In genomic region chr6:35213824-35214756, GRCh38 we compare ENCODE assay signal across 8 cellular contexts. TPM values are rescaled to one million over a fixed set of nuclear protein-coding genes. Genes with fewer than 3 reads are reported as not detected.
A peak's percentile ranks its signal among the peaks of the same experiment; 100 is the strongest.
DNase-seq lines count a peak whose midpoint lies in the region; ATAC-seq, FAIRE-seq and TF ChIP-seq lines count a peak whose summit lies in the region.

Gene SCUBE3, plus strand, starts transcription at chr6:35213956. Its CDS starts 463 bp downstream, at chr6:35214419.

- no peaks in the 10 kb centered on the region for H4K20me1 ChIP-seq in OCI-LY1 (ENCODE audit: insufficient read depth, low read length)
- H4K20me1 ChIP-seq in HepG2 (ENCODE audit: insufficient read depth, low read length): no peaks in the 10 kb centered on the region

- TF ChIP-seq RAD21 in HepG2 (CRISPR knock-in tag; IDR thresholded peaks at IDR 0.05): 0 out of 2 replicates have a peak, but pooled peaks have one; percentile 6

- no peaks in the 10 kb centered on the region for H3F3A ChIP-seq in OCI-LY1 (ENCODE audit: insufficient read depth, low read length)

- no peaks in the 10 kb centered on the region for H3K79me2 ChIP-seq in OCI-LY1 (ENCODE audit: insufficient read depth, low read length)
- H3K79me2 ChIP-seq in HepG2 (ENCODE audit: insufficient read depth, low read length): no peaks in the 10 kb centered on the region

- H3K9me2 ChIP-seq in OCI-LY1 (ENCODE audit: low read depth, low read length): no peaks in the 10 kb centered on the region

- no peak within 1 kb of the TSS for H3K27ac ChIP-seq in OCI-LY1 (ENCODE audit: low read depth, low read length, poor library complexity, severe bottlenecking)
- H3K27ac ChIP-seq in coronary artery: peak within 1 kb of the TSS in 1 of 2 donors; percentile 2
- H3K27ac ChIP-seq in HepG2 (ENCODE audit: extremely low read length, insufficient read depth, low read length): no peak within 1 kb of the TSS
- peak within 1 kb of the TSS; percentile 74 to 82 for H3K27ac ChIP-seq in thoracic aorta

- no TSS peak for BruUV-seq in HepG2 (replicated peaks; lab: Mats Ljungman, UMichigan)

- H2AFZ ChIP-seq in OCI-LY1 (ENCODE audit: low read length): no peak within 1 kb of the TSS
- no peak within 1 kb of the TSS for H2AFZ ChIP-seq in HepG2 (ENCODE audit: low read length)

- no peak for TF ChIP-seq POLR2A in HepG2 (IDR thresholded peaks at IDR 0.05; ENCODE audit: insufficient read depth in 1 of 2, low read depth in 2 of 2, low read length in 2 of 2)

- TF ChIP-seq EP300 in HepG2 (IDR thresholded peaks at IDR 0.05; ENCODE audit: low read depth in 2 of 2, low read length in 2 of 2): no peak
- TF ChIP-seq EP300 in HepG2 (CRISPR knock-in tag; IDR thresholded peaks at IDR 0.05; ENCODE audit: borderline replicate concordance): no peak

- no peak within 1 kb of the TSS for H3K9ac ChIP-seq in OCI-LY1 (ENCODE audit: low read length)
- no peak within 1 kb of the TSS for H3K9ac ChIP-seq in HepG2 (ENCODE audit: insufficient read depth, low read depth, low read length)

- DNase-seq in 8988T (peak; percentile 91), coronary artery (ENCODE audit: low spot score) (no peak), HepG2 (ENCODE audit: low spot score) (no peak), thoracic aorta (ENCODE audit: low spot score) (no peak), NK-92 (lab: John Stamatoyannopoulos, UW; ENCODE audit: unreplicated experiment) (no peak), NCI-H226 (no peak)

- H3K27me3 ChIP-seq in OCI-LY1 (ENCODE audit: insufficient read depth, low read length) (peaks cover 9% of the 10 kb centered on the region), HepG2 (ENCODE audit: control insufficient read depth in 1 of 2, insufficient read depth in 2 of 2, low read length in 2 of 2) (peaks cover 17 to 72% of the 10 kb centered on the region in 2 experiments; a peak in 4 of 5 replicates), thoracic aorta (replicated peaks; ENCODE audit: insufficient read depth) (no peaks in the 10 kb centered on the region)

- intact Hi-C loops in HepG2 (cut with micrococcal nuclease; ENCODE audit: unreplicated experiment): no loop called here

- peak within 1 kb of the TSS; percentile 48; the same call in 1 of the 2 replicates for H3K4me2 ChIP-seq in OCI-LY1 (ENCODE audit: low read length)
- peak within 1 kb of the TSS; percentile 76 for H3K4me2 ChIP-seq in HepG2 (ENCODE audit: low read depth, low read length)

- TF ChIP-seq CTCF in OCI-LY1 (IDR thresholded peaks at IDR 0.05; ENCODE audit: low read length) (no peak), coronary artery (IDR thresholded peaks at IDR 0.05) (no peak), HepG2 (CRISPR knock-in tag; IDR thresholded peaks at IDR 0.05) (no peak), thoracic aorta (IDR thresholded peaks at IDR 0.05) (no peak)

- H3K9me3 ChIP-seq in OCI-LY1 (ENCODE audit: low read length) (no peaks in the 10 kb centered on the region), HepG2 (ENCODE audit: low read length) (no peaks in the 10 kb centered on the region), thoracic aorta (no peaks in the 10 kb centered on the region)

- CTCF ChIA-PET in HepG2 (lab: Yijun Ruan, JAX; ENCODE audit: low intra/inter-chr PET ratio, low total read pairs): no interaction called here

- H3K4me1 ChIP-seq in OCI-LY1 (ENCODE audit: insufficient read depth, low read length, severe bottlenecking) (no peaks in the 10 kb centered on the region), HepG2 (ENCODE audit: insufficient read depth, low read length) (0 out of 2 replicates have a peak, but pooled peaks cover 13% of the 10 kb centered on the region), thoracic aorta (ENCODE audit: control insufficient read depth in 1 of 2, low read depth in 2 of 2) (peaks cover 11 to 40% of the 10 kb centered on the region in 2 donors)

- POLR2A ChIA-PET in HepG2 (lab: Yijun Ruan, JAX): no interaction called here

- no peak for FAIRE-seq in HepG2 (lab: Jason Lieb, UNC)

- H3K4me3 ChIP-seq in GM08714 (ENCODE audit: low read length) (peak within 1 kb of the TSS; percentile 51; the same call in 1 of the 2 replicates), OCI-LY1 (ENCODE audit: low read depth, low read length, poor library complexity, severe bottlenecking) (peak within 1 kb of the TSS; percentile 29), coronary artery (peak within 1 kb of the TSS; percentile 75), HepG2 (replicated peaks in 1 of 3; ENCODE audit: insufficient read depth in 1 of 3, low read depth in 2 of 3, low read length in 3 of 3) (peak within 1 kb of the TSS; percentile 48 to 71 (median 49)), thoracic aorta (peak within 1 kb of the TSS; percentile 84)

- ATAC-seq in HepG2 (peak; percentile 63), thoracic aorta (ENCODE audit: insufficient number of reproducible peaks, low FRiP score, low read depth) (no peak)

- 24% methylated on average over 32 of the region's 89 CpGs for WGBS in HepG2 (ENCODE audit: low lambda C conversion rate)

- H3K36me3 ChIP-seq in OCI-LY1 (ENCODE audit: insufficient read depth, low read length): no peaks in the 10 kb centered on the region
- H3K36me3 ChIP-seq in HepG2 (replicated peaks in 1 of 2; ENCODE audit: control insufficient read depth in 1 of 2, insufficient read depth in 2 of 2, low read length in 2 of 2): no peaks in the 10 kb centered on the region
- H3K36me3 ChIP-seq in thoracic aorta: no peaks in the 10 kb centered on the region

- in situ Hi-C loops in HepG2 (cut with HindIII; ENCODE audit: extremely low pct_ligation_motif_present, low pct_unique_long_range_greater_than_20kb): no loop called here

TF ChIP-seq in HepG2, 621 proteins besides CTCF, POLR2A, EP300 and RAD21 (continues in another document):
- TF ChIP-seq BRCA1 (CRISPR knock-in tag; IDR thresholded peaks at IDR 0.05) (no peak), MXD3 (CRISPR knock-in tag; IDR thresholded peaks at IDR 0.05) (0 out of 2 replicates have a peak, but pooled peaks have one; percentile 19), XBP1 (CRISPR knock-in tag; IDR thresholded peaks at IDR 0.05) (no peak), GABPA (IDR thresholded peaks at IDR 0.05; ENCODE audit: low read depth, low read length) (no peak; the same call in 1 of the 2 replicates), GABPA (CRISPR knock-in tag; IDR thresholded peaks at IDR 0.05; ENCODE audit: low read depth) (no peak), HNF4G (IDR thresholded peaks at IDR 0.05; ENCODE audit: borderline replicate concordance, low read depth, low read length) (no peak), HNF4G (CRISPR knock-in tag; IDR thresholded peaks at IDR 0.05; ENCODE audit: borderline replicate concordance, low read depth) (no peak), ZNF674 (CRISPR knock-in tag; IDR thresholded peaks at IDR 0.05; ENCODE audit: low read depth) (no peak), ETV5 (CRISPR knock-in tag; IDR thresholded peaks at IDR 0.05; ENCODE audit: borderline replicate concordance) (no peak), POLR2G (IDR thresholded peaks at IDR 0.05; ENCODE audit: low read depth, low read length) (no peak), NCOA1 (CRISPR knock-in tag; IDR thresholded peaks at IDR 0.05) (no peak), LCORL (IDR thresholded peaks at IDR 0.05) (no peak), LCORL (CRISPR knock-in tag; IDR thresholded peaks at IDR 0.05) (no peak), TGIF2 (CRISPR knock-in tag; IDR thresholded peaks at IDR 0.05) (no peak), TAF15 (IDR thresholded peaks at IDR 0.05; ENCODE audit: low read depth, low read length, poor library complexity, severe bottlenecking) (no peak), MIER3 (CRISPR knock-in tag; IDR thresholded peaks at IDR 0.05; ENCODE audit: borderline replicate concordance) (no peak), ZNF761 (CRISPR knock-in tag; conservative IDR thresholded peaks at IDR 0.05) (no peak)

RNA-seq across cellular contexts. Expression of gene SCUBE3, which starts in this region (rescaled TPM):
- total RNA-seq in HepG2 (2016; rRNA removed; fragmentation: Illumina TruSeq; extraction: Trizol): not detected in 2 replicates
- total RNA-seq in HepG2 (2016; cell fraction: cytosol; rRNA removed; fragmentation: Illumina TruSeq; extraction: Trizol; ENCODE audit: low read depth): not detected in 2 replicates
- total RNA-seq in HepG2 (2016; cell fraction: insoluble cytoplasmic fraction; rRNA removed; fragmentation: Illumina TruSeq; extraction: Trizol): not detected in 2 replicates
- total RNA-seq in HepG2 (2016; cell fraction: membrane; rRNA removed; fragmentation: Illumina TruSeq; extraction: Trizol): not detected in 2 replicates
- total RNA-seq in HepG2 (2016; cell fraction: nucleus; rRNA removed; fragmentation: Illumina TruSeq; extraction: Trizol): not detected in 2 replicates
- not detected in 2 replicates for polyA plus RNA-seq in HepG2 (2011; rRNA removed)
- not detected in 2 replicates for polyA plus RNA-seq in HepG2 (2011; cell fraction: cytosol; rRNA removed)
- polyA plus RNA-seq in HepG2 (2011; cell fraction: nucleus; rRNA removed): not detected in 2 replicates
- polyA plus RNA-seq in HepG2 (2012): 0.05 and 0.09 TPM in 2 replicates
- polyA plus RNA-seq in HepG2 (2016; cell fraction: cytosol; fragmentation: Illumina TruSeq; extraction: Trizol; ENCODE audit: low read depth): not detected in 2 replicates
- not detected in 2 replicates for polyA plus RNA-seq in HepG2 (2016; cell fraction: insoluble cytoplasmic fraction; fragmentation: Illumina TruSeq; extraction: Trizol; ENCODE audit: low read depth)
- polyA plus RNA-seq in HepG2 (2016; cell fraction: membrane; fragmentation: Illumina TruSeq; extraction: Trizol; ENCODE audit: low read depth): not detected in 2 replicates
- polyA plus RNA-seq in HepG2 (2016; cell fraction: nucleus; fragmentation: Illumina TruSeq; extraction: Trizol; ENCODE audit: insufficient read depth, low read depth): not detected in 2 replicates
- polyA minus RNA-seq in HepG2 (2011; rRNA and poly(A)+ RNA removed; ENCODE audit: low replicate concordance): not detected in 2 replicates
- polyA minus RNA-seq in HepG2 (2011; cell fraction: cytosol; rRNA and poly(A)+ RNA removed): not detected in 2 replicates
- polyA minus RNA-seq in HepG2 (2011; cell fraction: nucleus; rRNA and poly(A)+ RNA removed): not detected in 2 replicates
- 100 to 1,000 TPM in 1 of 2 donors, 10 to 100 TPM in 1; 75.6 to 101 TPM for total RNA-seq in thoracic aorta

Comparison
In these comparisons a context has a peak if more than half of its experiments do, and no peak if none do; other contexts are left out.
1. RNA of gene SCUBE3 (total RNA-seq): 75.6 to 101 TPM in thoracic aorta; not detected in HepG2; every median in the first group is over 10 times any median in the second.
2. Peak in ATAC-seq, H3K4me3 ChIP-seq and H3K4me2 ChIP-seq in HepG2; RNA of the gene not detected or under 1 TPM.
3. H3K4me3 ChIP-seq: peak in every context shown above with its lines; median percentile 84 in thoracic aorta; 75 in coronary artery; 51 in GM08714; 49 in HepG2; 29 in OCI-LY1.
4. H3K27ac ChIP-seq: peak in thoracic aorta (2 of 2); none in OCI-LY1 (single experiment) and HepG2 (single experiment).